18 cellular contexts compared by ENCODE assay signal in genomic region chr12:69062838-69063237, GRCh38.
DNase-seq lines count a peak whose midpoint lies in the region; ATAC-seq and TF ChIP-seq lines count a peak whose summit lies in the region.
"Had no signal": no experiment of that assay in that cellular context is flagged by ENCODE, and none has a peak within 500 bp of the region (broad histone marks: within the 10 kb centered on the region; RNA-seq: fewer than 3 reads in every experiment).

No MANE protein-coding gene starts in this region.

- peak overlapping the region; percentile 11 for H3K27ac Mint-ChIP-seq in HFFc6
- H3K27ac Mint-ChIP-seq in dendritic cell treated with granulocyte-macrophage colony-stimulating factor and Interleukin-4, amounts not matched to agents 40 ng/mL and 50 ng/mL, for 4 days: peak overlapping the region; percentile 72
- H3K27ac Mint-ChIP-seq: activated CD4-positive, alpha-beta T cell treated with anti-CD3 and anti-CD28 coated beads, Interleukin-2, amount 10 ng/mL, durations not matched to agents 7 days and 5 days; activated naive CD8-positive, alpha-beta T cell treated with anti-CD3 and anti-CD28 coated beads for 36 hours; activated T-helper 17 cell treated with anti-CD3 and anti-CD28 coated beads, Interleukin-2, amount 50 U/mL, for 72 hours; CD8-positive, alpha-beta T cell had no signal

- H3K4me1 ChIP-seq in lower lobe of right lung (peaks cover 17% of the 10 kb centered on the region), subcutaneous abdominal adipose tissue (ENCODE audit: control insufficient read depth in 5 of 5, insufficient read depth in 5 of 5, low read length in 5 of 5) (peaks cover 0 to 23% (median 15%) of the 10 kb centered on the region in 5 donors), sigmoid colon (peaks cover 0 to 9% (median 4%) of the 10 kb centered on the region in 4 donors), Karpas-422 (ENCODE audit: low read length) (no peaks in the 10 kb centered on the region)
- H3K4me1 ChIP-seq: psoas muscle had no signal

- TF ChIP-seq CTCF in HFFc6 (IDR thresholded peaks at IDR 0.05) (no peak), lower lobe of right lung (IDR thresholded peaks at IDR 0.05) (no peak), sigmoid colon (IDR thresholded peaks at IDR 0.05) (no peak)

- H3K4me1 Mint-ChIP-seq in HFFc6 (ENCODE audit: low read depth): peaks cover 53% of the 10 kb centered on the region
- peaks cover 34% of the 10 kb centered on the region for H3K4me1 Mint-ChIP-seq in dendritic cell treated with granulocyte-macrophage colony-stimulating factor and Interleukin-4, amounts not matched to agents 40 ng/mL and 50 ng/mL, for 4 days (ENCODE audit: low read depth)
- H3K4me1 Mint-ChIP-seq: brain, T-helper 17 cell had no signal

- H3K4me3 ChIP-seq in lower lobe of right lung (no peak overlapping the region), subcutaneous abdominal adipose tissue (ENCODE audit: low read depth in 1 of 5, low read length in 5 of 5) (no peak overlapping the region), sigmoid colon (no peak overlapping the region), Karpas-422 (ENCODE audit: low read length) (no peak overlapping the region)
- H3K4me3 ChIP-seq: psoas muscle had no signal

- H3K9ac ChIP-seq in subcutaneous abdominal adipose tissue (ENCODE audit: low read length in 5 of 5) (peak overlapping the region in 1 of 5 donors; percentile 7), Karpas-422 (ENCODE audit: low read length) (no peak overlapping the region)

- DNase-seq in HFFc6 (no peak), lower lobe of right lung (no peak), sigmoid colon (no peak), iPS-NIHi7 (ENCODE audit: extremely low spot score) (no peak), Karpas-422 (no peak)
- DNase-seq: activated CD4-positive, alpha-beta T cell treated with anti-CD3 and anti-CD28 coated beads, Interleukin-2, amount 10 ng/mL, durations not matched to agents 7 days and 5 days; activated naive CD8-positive, alpha-beta T cell treated with anti-CD3 and anti-CD28 coated beads for 36 hours; CD8-positive, alpha-beta T cell; KBM-7; NCI-H1048; NCI-H187 treated with DMSO at 0.1 percent for 48 hours; NCI-H226; psoas muscle; T-helper 17 cell had no signal

- WGBS in sigmoid colon, 2 donors: 88 to 91% methylated on average over 3 of the region's 3 CpGs

- H3K9me3 ChIP-seq in lower lobe of right lung (no peaks in the 10 kb centered on the region), subcutaneous abdominal adipose tissue (ENCODE audit: control insufficient read depth in 5 of 5, low read length in 5 of 5) (no peaks in the 10 kb centered on the region), sigmoid colon (no peaks in the 10 kb centered on the region), Karpas-422 (ENCODE audit: low read length) (no peaks in the 10 kb centered on the region)
- H3K9me3 ChIP-seq: psoas muscle had no signal

- H3K79me2 ChIP-seq in Karpas-422 (ENCODE audit: low read length): no peaks in the 10 kb centered on the region

- H3K36me3 ChIP-seq in lower lobe of right lung: no peaks in the 10 kb centered on the region
- H3K36me3 ChIP-seq in subcutaneous abdominal adipose tissue (ENCODE audit: control insufficient read depth in 5 of 5, insufficient read depth in 5 of 5, low read length in 5 of 5): no peaks in the 10 kb centered on the region
- H3K36me3 ChIP-seq in sigmoid colon: no peaks in the 10 kb centered on the region
- no peaks in the 10 kb centered on the region for H3K36me3 ChIP-seq in Karpas-422 (ENCODE audit: insufficient read depth, low read length)

- intact Hi-C loops in dendritic cell treated with granulocyte-macrophage colony-stimulating factor and Interleukin-4, amounts not matched to agents 40 ng/mL and 50 ng/mL, for 4 days (cut with micrococcal nuclease): no loop called here
- intact Hi-C loops in lower lobe of right lung (cut with DNase I) (no loop called here), sigmoid colon (cut with DNase I) (no loop called here)

- H3K27ac ChIP-seq in lower lobe of right lung: peak overlapping the region; percentile 27
- H3K27ac ChIP-seq in subcutaneous abdominal adipose tissue (ENCODE audit: low read depth, low read length): peak overlapping the region; percentile 57
- H3K27ac ChIP-seq in sigmoid colon: peak overlapping the region in 1 of 4 donors; percentile 33
- no peak overlapping the region for H3K27ac ChIP-seq in Karpas-422 (ENCODE audit: low read length)
- H3K27ac ChIP-seq: psoas muscle had no signal

- peaks cover 2% of the 10 kb centered on the region; the same call in 1 of the 2 replicates for H3K27me3 Mint-ChIP-seq in HFFc6 (ENCODE audit: insufficient read depth)
- H3K27me3 Mint-ChIP-seq in dendritic cell treated with granulocyte-macrophage colony-stimulating factor and Interleukin-4, amounts not matched to agents 40 ng/mL and 50 ng/mL, for 4 days: no peaks in the 10 kb centered on the region
- H3K27me3 Mint-ChIP-seq: activated CD4-positive, alpha-beta T cell treated with anti-CD3 and anti-CD28 coated beads, Interleukin-2, amount 10 ng/mL, durations not matched to agents 7 days and 5 days; activated naive CD8-positive, alpha-beta T cell treated with anti-CD3 and anti-CD28 coated beads for 36 hours; activated T-helper 17 cell treated with anti-CD3 and anti-CD28 coated beads, Interleukin-2, amount 50 U/mL, for 72 hours had no signal

- TF ChIP-seq POLR2A in sigmoid colon (IDR thresholded peaks at IDR 0.05): no peak

- peak in 1 of 2 donors; percentile 24 for ATAC-seq in lower lobe of right lung
- ATAC-seq: activated T-helper 17 cell treated with anti-CD3 and anti-CD28 coated beads, Interleukin-2, amount 50 U/mL, for 72 hours; CD8-positive, alpha-beta T cell; psoas muscle; T-helper 17 cell had no signal

- no peak overlapping the region for H3K4me2 ChIP-seq in Karpas-422 (ENCODE audit: low read depth, low read length, poor library complexity, severe bottlenecking)

- H3K27me3 ChIP-seq in lower lobe of right lung (ENCODE audit: low read depth) (no peaks in the 10 kb centered on the region), subcutaneous abdominal adipose tissue (ENCODE audit: control insufficient read depth in 5 of 5, insufficient read depth in 4 of 5, low read length in 5 of 5) (no peaks in the 10 kb centered on the region), sigmoid colon (no peaks in the 10 kb centered on the region), Karpas-422 (ENCODE audit: low read length) (no peaks in the 10 kb centered on the region)

- peaks cover 8% of the 10 kb centered on the region for H3K9me3 Mint-ChIP-seq in HFFc6
- H3K9me3 Mint-ChIP-seq in dendritic cell treated with granulocyte-macrophage colony-stimulating factor and Interleukin-4, amounts not matched to agents 40 ng/mL and 50 ng/mL, for 4 days: no peaks in the 10 kb centered on the region
- H3K9me3 Mint-ChIP-seq: activated CD4-positive, alpha-beta T cell treated with anti-CD3 and anti-CD28 coated beads, Interleukin-2, amount 10 ng/mL, durations not matched to agents 7 days and 5 days; activated naive CD8-positive, alpha-beta T cell treated with anti-CD3 and anti-CD28 coated beads for 36 hours; activated T-helper 17 cell treated with anti-CD3 and anti-CD28 coated beads, Interleukin-2, amount 50 U/mL, for 72 hours; brain; CD8-positive, alpha-beta T cell had no signal

- TF ChIP-seq EP300 in sigmoid colon (IDR thresholded peaks at IDR 0.05): no peak

- no peak overlapping the region for H3K4me3 Mint-ChIP-seq in HFFc6
- no peak overlapping the region for H3K4me3 Mint-ChIP-seq in dendritic cell treated with granulocyte-macrophage colony-stimulating factor and Interleukin-4, amounts not matched to agents 40 ng/mL and 50 ng/mL, for 4 days
- H3K4me3 Mint-ChIP-seq: activated CD4-positive, alpha-beta T cell treated with anti-CD3 and anti-CD28 coated beads, Interleukin-2, amount 10 ng/mL, durations not matched to agents 7 days and 5 days; activated naive CD8-positive, alpha-beta T cell treated with anti-CD3 and anti-CD28 coated beads for 36 hours; activated T-helper 17 cell treated with anti-CD3 and anti-CD28 coated beads, Interleukin-2, amount 50 U/mL, for 72 hours; brain; CD8-positive, alpha-beta T cell; T-helper 17 cell had no signal

- no peaks in the 10 kb centered on the region for H3K9me2 ChIP-seq in Karpas-422 (replicated peaks; ENCODE audit: insufficient read depth, low read length)

- H2AFZ ChIP-seq in Karpas-422 (ENCODE audit: low read length): no peak overlapping the region

- H3K36me3 Mint-ChIP-seq in HFFc6 (ENCODE audit: low read depth): peaks cover 7% of the 10 kb centered on the region; the same call in 1 of the 2 replicates
- H3K36me3 Mint-ChIP-seq in dendritic cell treated with granulocyte-macrophage colony-stimulating factor and Interleukin-4, amounts not matched to agents 40 ng/mL and 50 ng/mL, for 4 days (ENCODE audit: low read depth): no peaks in the 10 kb centered on the region
- H3K36me3 Mint-ChIP-seq: activated naive CD8-positive, alpha-beta T cell treated with anti-CD3 and anti-CD28 coated beads for 36 hours; brain; CD8-positive, alpha-beta T cell had no signal

- no peaks in the 10 kb centered on the region for H4K20me1 ChIP-seq in Karpas-422 (ENCODE audit: insufficient read depth, low read depth, low read length)
